ENCODE assay signal across 8 cellular contexts in the genomic region with DNA sequence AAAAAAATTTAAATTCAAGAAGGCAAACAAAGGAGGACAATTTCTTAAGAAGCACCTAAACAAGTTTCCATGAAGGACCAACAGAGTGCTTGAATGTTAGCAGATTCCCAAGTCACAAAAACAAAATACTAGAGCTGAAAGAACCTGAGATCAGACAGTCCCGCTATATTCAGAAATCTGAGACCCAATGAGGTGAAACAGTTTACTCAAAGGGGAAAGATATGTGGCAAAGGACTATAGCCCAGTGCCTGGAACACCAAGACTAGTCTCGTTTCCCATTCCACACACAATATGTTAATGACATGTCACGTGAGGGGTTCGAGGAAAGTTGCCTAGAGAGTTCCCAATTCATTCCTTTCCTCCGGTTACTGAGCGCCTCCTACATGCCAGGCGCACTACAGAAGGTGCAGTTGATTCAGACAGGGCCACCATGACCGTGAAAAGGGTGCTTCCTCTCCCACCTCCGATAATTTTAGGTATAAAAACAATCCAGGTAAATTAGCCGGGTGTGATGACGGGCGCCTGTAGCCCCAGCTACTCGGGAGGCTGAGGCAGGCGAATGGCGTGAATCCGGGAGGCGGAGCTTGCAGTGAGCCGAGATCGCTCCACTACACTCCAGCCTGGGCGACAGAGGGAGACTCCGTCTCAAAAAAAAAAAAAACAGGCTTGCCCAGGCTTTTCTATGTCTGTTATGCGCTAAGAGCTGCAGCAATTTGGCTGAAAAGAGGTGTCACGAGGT. TPM values are rescaled to one million over a fixed set of nuclear protein-coding genes. Genes with fewer than 3 reads are reported as not detected.
DNase-seq lines count a peak whose midpoint lies in the region; ATAC-seq and TF ChIP-seq lines count a peak whose summit lies in the region.

No MANE protein-coding gene starts in this region.

- peaks cover 3% of the 10 kb centered on the region; the same call in 1 of the 2 replicates for H3F3A ChIP-seq in MM.1S (ENCODE audit: insufficient read depth, low read length)

- peak; percentile 61 for DNase-seq in GM03348 (ENCODE audit: low spot score)
- peak; percentile 57 for DNase-seq in HFF-Myc (ENCODE audit: extremely low read depth, low read depth)
- peak; percentile 43 for DNase-seq in MM.1S
- DNase-seq in SKM-1 (lab: John Stamatoyannopoulos, UW; ENCODE audit: unreplicated experiment) = peak; percentile 48
- DNase-seq in activated naive CD8-positive, alpha-beta T cell treated with anti-CD3 and anti-CD28 coated beads, Interleukin-2, amount 10 ng/mL, durations not matched to agents 7 days and 5 days = peak; percentile 53
- peak; percentile 36 to 52 for DNase-seq in heart right ventricle
- peak; percentile 83 for DNase-seq in pons (ENCODE audit: low spot score)
- DNase-seq in vagina (ENCODE audit: extremely low spot score in 2 of 2) = no peak

- peaks cover 21% of the 10 kb centered on the region for H3K4me1 ChIP-seq in MM.1S (ENCODE audit: low read length)
- H3K4me1 ChIP-seq in heart right ventricle = peaks cover 3 to 21% (median 12%) of the 10 kb centered on the region in 9 donors
- peaks cover 15% of the 10 kb centered on the region for H3K4me1 ChIP-seq in vagina

- 1% methylated on average over 23 of the region's 23 CpGs for WGBS in heart right ventricle, 2 donors

- intact Hi-C loops in heart right ventricle (cut with DNase I) (no loop called here), vagina (cut with DNase I) (no loop called here)

- H3K79me2 ChIP-seq in MM.1S (ENCODE audit: low read length) = peaks cover 42% of the 10 kb centered on the region

- peak overlapping the region; percentile 86 for H3K27ac Mint-ChIP-seq in activated naive CD8-positive, alpha-beta T cell treated with anti-CD3 and anti-CD28 coated beads, Interleukin-2, amount 10 ng/mL, durations not matched to agents 7 days and 5 days

- peak overlapping the region; percentile 94 for H3K4me3 Mint-ChIP-seq in activated naive CD8-positive, alpha-beta T cell treated with anti-CD3 and anti-CD28 coated beads, Interleukin-2, amount 10 ng/mL, durations not matched to agents 7 days and 5 days

- no peaks in the 10 kb centered on the region for H4K20me1 ChIP-seq in MM.1S (ENCODE audit: insufficient read depth, low read length)

- H3K4me2 ChIP-seq in MM.1S (ENCODE audit: low read depth, low read length) = peak overlapping the region; percentile 80

- H3K9ac ChIP-seq in MM.1S (ENCODE audit: low read length) = peak overlapping the region; percentile 91

- peaks cover 14% of the 10 kb centered on the region for H3K4me1 Mint-ChIP-seq in activated naive CD8-positive, alpha-beta T cell treated with anti-CD3 and anti-CD28 coated beads, Interleukin-2, amount 10 ng/mL, durations not matched to agents 7 days and 5 days

- no peaks in the 10 kb centered on the region for H3K27me3 ChIP-seq in MM.1S (replicated peaks; ENCODE audit: insufficient read depth, low read length)
- no peaks in the 10 kb centered on the region for H3K27me3 ChIP-seq in heart right ventricle
- no peaks in the 10 kb centered on the region for H3K27me3 ChIP-seq in vagina

- no peaks in the 10 kb centered on the region for H3K9me2 ChIP-seq in MM.1S (replicated peaks; ENCODE audit: insufficient read depth, low read length)

- H2AFZ ChIP-seq in MM.1S (ENCODE audit: low read length) = peak overlapping the region; percentile 48

- POLR2A ChIA-PET in activated naive CD8-positive, alpha-beta T cell treated with anti-CD3 and anti-CD28 coated beads, Interleukin-2, amount 10 ng/mL, durations not matched to agents 7 days and 5 days (lab: Charles Lee) = interaction anchor here (0.8 to 1.0 kb wide), 3 partner anchors 25 to 1792 kb away, joined by 3 to 7 read pairs (median 4); partner anchors contain the start of gene MSH2

- no peak for TF ChIP-seq POLR2A in vagina (IDR thresholded peaks at IDR 0.05)

- no peaks in the 10 kb centered on the region for H3K9me3 Mint-ChIP-seq in activated naive CD8-positive, alpha-beta T cell treated with anti-CD3 and anti-CD28 coated beads, Interleukin-2, amount 10 ng/mL, durations not matched to agents 7 days and 5 days

- ATAC-seq in activated naive CD8-positive, alpha-beta T cell treated with anti-CD3 and anti-CD28 coated beads, Interleukin-2, amount 10 ng/mL, durations not matched to agents 7 days and 5 days (ENCODE audit: low read depth) = peak; percentile 70
- ATAC-seq in heart right ventricle = peak; percentile 62 to 89 (median 80)

- H3K4me3 ChIP-seq in HFF-Myc (replicated peaks; ENCODE audit: low read depth, low read length) (peak overlapping the region; percentile 78), MM.1S (ENCODE audit: low read length) (peak overlapping the region; percentile 75), heart right ventricle (peak overlapping the region; percentile 54 to 86 (median 78)), vagina (peak overlapping the region; percentile 54 to 84)

- H3K36me3 ChIP-seq in MM.1S (replicated peaks; ENCODE audit: insufficient read depth, low read length) (no peaks in the 10 kb centered on the region), heart right ventricle (peaks cover 0 to under 1% (median 0%) of the 10 kb centered on the region in 9 donors), vagina (no peaks in the 10 kb centered on the region)

- H3K27ac ChIP-seq in MM.1S (ENCODE audit: low read length) (peak overlapping the region; percentile 85), heart right ventricle (peak overlapping the region; percentile 31 to 94 (median 91)), vagina (peak overlapping the region; percentile 93)

- no peaks in the 10 kb centered on the region for H3K27me3 Mint-ChIP-seq in activated naive CD8-positive, alpha-beta T cell treated with anti-CD3 and anti-CD28 coated beads, Interleukin-2, amount 10 ng/mL, durations not matched to agents 7 days and 5 days

- H3K36me3 Mint-ChIP-seq in activated naive CD8-positive, alpha-beta T cell treated with anti-CD3 and anti-CD28 coated beads, Interleukin-2, amount 10 ng/mL, durations not matched to agents 7 days and 5 days = no peaks in the 10 kb centered on the region

- H3K9me3 ChIP-seq in MM.1S (replicated peaks; ENCODE audit: insufficient read depth, low read length) (no peaks in the 10 kb centered on the region), heart right ventricle (no peaks in the 10 kb centered on the region), vagina (no peaks in the 10 kb centered on the region)

- TF ChIP-seq CTCF in HFF-Myc (IDR thresholded peaks at IDR 0.05; ENCODE audit: low read depth, low read length, missing control alignments) = peak; percentile 40
- peak; percentile 42; the same call in 1 of the 2 replicates for TF ChIP-seq CTCF in MM.1S (IDR thresholded peaks at IDR 0.05; ENCODE audit: low read length)
- TF ChIP-seq CTCF in heart right ventricle (IDR thresholded peaks at IDR 0.05) = peak in 5 of 9 donors; percentile 16 to 56 (median 51)
- no peak for TF ChIP-seq CTCF in vagina (IDR thresholded peaks at IDR 0.05)

RNA-seq across cellular contexts. Expression of gene SRBD1, which starts 0.6 kb away (rescaled TPM):
- 10 to 100 TPM; 20.5 to 23.9 TPM for total RNA-seq in activated naive CD8-positive, alpha-beta T cell treated with anti-CD3 and anti-CD28 coated beads, Interleukin-2, amount 10 ng/mL, durations not matched to agents 7 days and 5 days
- 10 to 100 TPM in 6 of 10 donors, 1 to 10 TPM in 4; 7.4 to 13.5 (median 11.2) TPM for total RNA-seq in heart right ventricle
- polyA plus RNA-seq in heart right ventricle = 1 to 10 TPM; 2.5 to 2.9 TPM
- 9.1 TPM for total RNA-seq in vagina

RNA-seq across cellular contexts. Expression of gene PRKCE, which starts 41.0 kb away (rescaled TPM):
- total RNA-seq in activated naive CD8-positive, alpha-beta T cell treated with anti-CD3 and anti-CD28 coated beads, Interleukin-2, amount 10 ng/mL, durations not matched to agents 7 days and 5 days = 10 to 100 TPM; 18.4 to 20.5 TPM
- 10 to 100 TPM; 15.9 to 22.7 (median 17.3) TPM for total RNA-seq in heart right ventricle
- 1 to 10 TPM; 3.7 to 6.2 TPM for polyA plus RNA-seq in heart right ventricle
- 11.8 TPM for total RNA-seq in vagina

Comparison
In these comparisons a context has a peak if more than half of its experiments do, and no peak if none do; other contexts are left out.
1. DNase-seq: peak in GM03348 (single experiment), HFF-Myc (single experiment), MM.1S (single experiment), SKM-1 (single experiment), activated naive CD8-positive, alpha-beta T cell treated with anti-CD3 and anti-CD28 coated beads, Interleukin-2, amount 10 ng/mL, durations not matched to agents 7 days and 5 days (single experiment), heart right ventricle (2 of 2) and pons (single experiment); none in vagina (0 of 2).
2. CTCF ChIP-seq: peak in HFF-Myc (single experiment), MM.1S (single experiment) and heart right ventricle (5 of 9); none in vagina (0 of 3).
3. Peak in every context shown above with its lines, with median percentiles within 50 percentile points of each other: H3K4me3 ChIP-seq and H3K27ac ChIP-seq.